Comparison of ENCODE assay signal across 8 cellular contexts in the genomic region with DNA sequence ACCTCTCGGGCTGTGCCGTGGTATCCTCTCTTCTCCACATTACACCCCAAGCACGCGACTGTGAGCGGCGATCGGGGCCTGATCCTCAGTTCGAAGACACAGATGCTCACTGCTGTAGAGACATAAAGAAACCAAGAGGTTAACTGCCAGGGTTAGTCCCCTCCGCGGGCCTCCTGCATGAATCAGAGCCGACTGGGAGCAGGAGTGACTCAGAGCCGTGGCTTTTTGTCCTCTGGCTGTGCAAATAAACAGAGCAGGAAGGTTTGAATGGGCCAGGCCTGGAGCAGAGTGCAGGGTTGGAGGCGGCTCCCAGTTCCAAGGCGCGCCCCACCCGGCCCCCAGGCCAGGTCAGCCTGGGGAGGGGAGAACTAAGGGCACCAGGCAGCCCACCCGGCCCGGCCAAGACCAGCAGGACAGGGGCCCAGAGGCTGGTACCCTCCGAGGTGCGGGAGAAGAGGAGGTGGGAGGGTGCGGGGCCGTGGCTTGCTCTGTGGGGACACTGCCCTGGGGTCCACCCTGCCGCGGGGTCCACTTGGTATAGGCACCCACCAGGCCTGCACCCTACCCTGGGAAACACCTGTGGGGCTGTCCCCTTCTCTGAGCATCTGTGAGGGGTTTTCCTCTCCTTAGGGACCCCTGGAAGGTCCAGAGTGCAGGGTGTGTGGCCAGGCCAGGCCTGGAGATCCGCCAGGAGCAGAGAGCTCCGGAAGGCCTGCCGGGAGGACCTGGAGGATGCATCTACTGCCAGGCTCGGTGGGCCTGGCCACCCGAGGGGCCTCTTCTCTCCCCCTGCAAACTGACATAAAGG. TPM values are rescaled to one million over a fixed set of nuclear protein-coding genes. Genes with fewer than 3 reads are reported as not detected.
A peak's percentile ranks its signal among the peaks of the same experiment; 100 is the strongest.
DNase-seq lines count a peak whose midpoint lies in the region; ATAC-seq and TF ChIP-seq lines count a peak whose summit lies in the region.

No MANE protein-coding gene starts in this region.

- no peak for TF ChIP-seq CTCF in colonic mucosa (IDR thresholded peaks at IDR 0.05)

- H3K9me3 ChIP-seq in colonic mucosa = no peaks in the 10 kb centered on the region

- H3K4me1 ChIP-seq in colonic mucosa = peaks cover 4% of the 10 kb centered on the region

- H3K27me3 ChIP-seq in H7 (ENCODE audit: control insufficient read depth, insufficient read depth, low read length) (no peaks in the 10 kb centered on the region), colonic mucosa (no peaks in the 10 kb centered on the region)

- H3K9ac ChIP-seq in colonic mucosa (ENCODE audit: low read depth in 2 of 2, low read length in 2 of 2) = peak overlapping the region; percentile 30 to 51

- H3K36me3 ChIP-seq in H7 (replicated peaks; ENCODE audit: control insufficient read depth, insufficient read depth, low read length) (no peaks in the 10 kb centered on the region), colonic mucosa (no peaks in the 10 kb centered on the region)

- DNase-seq in H7 (peak; percentile 89), OCI-M1 (lab: John Stamatoyannopoulos, UW) (peak; percentile 13), colonic mucosa (peak; percentile 87), lung microvascular endothelial cell (ENCODE audit: low read depth in 2 of 2) (peak; percentile 91 to 98), COR-L47 (lab: John Stamatoyannopoulos, UW) (no peak), OCI-M2 (lab: John Stamatoyannopoulos, UW; ENCODE audit: unreplicated experiment) (no peak)
- peak; percentile 21 to 60 for DNase-seq in stimulated activated CD8-positive, alpha-beta memory T cell treated with anti-CD3 and anti-CD28 coated beads, Interleukin-7, amount 100 ng/mL, for 48 hours (ENCODE audit: extremely low read depth in 1 of 2, low read depth in 1 of 2)

- peak overlapping the region; percentile 66 for H3K27ac ChIP-seq in colonic mucosa

- intact Hi-C loops in colonic mucosa (cut with DNase I) = no loop called here

- H3K4me3 ChIP-seq in H7 (ENCODE audit: insufficient read depth, low read depth, low read length) = no peak overlapping the region
- no peak overlapping the region for H3K4me3 ChIP-seq in colonic mucosa

- no peak for ATAC-seq in HG03175 (IDR thresholded peaks at IDR 0.05; ENCODE audit: unreplicated experiment)

RNA-seq across cellular contexts. Expression of a gene that starts 16.5 kb away (rescaled TPM):
- 7.1 and 8.1 TPM in 2 replicates for total RNA-seq in H7 (2014; rRNA removed; shearing (Covaris generic))
- total RNA-seq in colonic mucosa (1 to 10 TPM in 1 of 2 donors, under 1 TPM in 1; 0.82 to 2.7 TPM), lung microvascular endothelial cell (0.20 and 0.44 TPM in 2 replicates)

Comparison
In these comparisons a context has a peak if more than half of its experiments do, and no peak if none do; other contexts are left out.
1. DNase-seq: peak in H7 (single experiment), OCI-M1 (single experiment), colonic mucosa (single experiment), lung microvascular endothelial cell (2 of 2) and stimulated activated CD8-positive, alpha-beta memory T cell treated with anti-CD3 and anti-CD28 coated beads, Interleukin-7, amount 100 ng/mL, for 48 hours (2 of 2); none in COR-L47 (single experiment) and OCI-M2 (single experiment).